In the genomic region with DNA sequence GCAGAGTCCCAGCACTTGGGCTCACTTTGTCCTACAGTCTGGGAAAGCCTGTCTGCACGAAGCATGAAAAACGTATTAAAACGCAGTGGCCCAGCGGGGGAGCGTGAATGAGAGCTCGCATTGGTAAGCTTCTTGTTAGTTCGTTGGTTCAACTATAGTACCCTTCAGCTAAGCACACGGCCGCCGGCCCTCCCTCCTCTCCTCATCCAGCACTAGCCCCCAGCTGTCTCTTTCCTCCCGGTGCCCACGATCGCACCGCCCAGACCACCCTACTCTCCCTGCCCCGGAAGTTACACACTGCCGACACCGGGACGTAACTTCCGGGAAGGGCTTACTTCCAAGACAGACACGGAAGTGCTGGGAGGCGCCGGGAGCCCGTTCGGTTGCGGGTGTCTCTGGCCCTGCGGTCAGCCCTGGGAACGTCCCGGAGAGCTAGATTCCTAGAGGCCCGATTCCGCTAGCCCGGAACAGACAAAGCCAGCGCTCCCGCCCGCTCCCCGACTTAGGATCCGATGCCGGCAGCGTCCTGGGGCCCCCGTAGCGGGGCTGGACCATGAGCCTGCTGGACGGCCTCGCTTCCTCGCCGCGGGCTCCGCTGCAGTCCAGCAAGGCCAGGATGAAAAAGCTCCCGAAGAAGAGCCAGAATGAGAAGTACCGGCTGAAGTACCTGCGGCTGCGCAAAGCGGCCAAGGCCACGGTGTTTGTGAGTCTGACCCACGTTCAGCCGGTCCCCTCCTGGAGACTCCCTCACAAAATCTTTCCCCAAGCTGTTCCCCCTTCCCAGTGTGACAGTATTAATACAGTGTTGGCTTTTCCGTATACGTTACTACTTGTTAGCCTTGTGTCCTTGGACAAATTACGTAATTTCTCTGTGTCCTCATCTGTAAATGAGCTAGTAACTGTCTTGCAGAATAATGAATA, we compare ENCODE assay signal across 8 cellular contexts. TPM values are rescaled to one million over a fixed set of nuclear protein-coding genes. Genes with fewer than 3 reads are reported as not detected.
A peak's percentile ranks its signal among the peaks of the same experiment; 100 is the strongest.
DNase-seq lines count a peak whose midpoint lies in the region; ATAC-seq and TF ChIP-seq lines count a peak whose summit lies in the region.

A gene with protein sequence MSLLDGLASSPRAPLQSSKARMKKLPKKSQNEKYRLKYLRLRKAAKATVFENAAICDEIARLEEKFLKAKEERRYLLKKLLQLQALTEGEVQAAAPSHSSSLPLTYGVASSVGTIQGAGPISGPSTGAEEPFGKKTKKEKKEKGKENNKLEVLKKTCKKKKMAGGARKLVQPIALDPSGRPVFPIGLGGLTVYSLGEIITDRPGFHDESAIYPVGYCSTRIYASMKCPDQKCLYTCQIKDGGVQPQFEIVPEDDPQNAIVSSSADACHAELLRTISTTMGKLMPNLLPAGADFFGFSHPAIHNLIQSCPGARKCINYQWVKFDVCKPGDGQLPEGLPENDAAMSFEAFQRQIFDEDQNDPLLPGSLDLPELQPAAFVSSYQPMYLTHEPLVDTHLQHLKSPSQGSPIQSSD (plus strand): TSS at position 334 of the 921 bp plus-strand sequence. CDS start 220 bp downstream, at position 554.

- intact Hi-C loops in T-helper 1 cell treated with Interleukin-12 subunit alpha and Interleukin-12 subunit beta and Interleukin-4 antibody, amounts not matched to agents 30 ng/mL and 1 ng/mL, for 36 hours (cut with micrococcal nuclease): loop anchor here (1.0 to 10.0 kb wide), 16 partner anchors 10 to 1646 kb away; a partner anchor contains a TSS
- intact Hi-C loops in heart right ventricle (cut with DNase I): no loop called here
- intact Hi-C loops in posterior vena cava (cut with DNase I): no loop called here

- peak; percentile 48 to 96 (median 88) for TF ChIP-seq POLR2A in upper lobe of left lung (IDR thresholded peaks at IDR 0.05)

- peak within 1 kb of the TSS; percentile 72 to 98 (median 90) for H3K27ac ChIP-seq in heart right ventricle
- peak within 1 kb of the TSS; percentile 89 to 94 (median 93) for H3K27ac ChIP-seq in upper lobe of left lung

- no peaks in the 10 kb centered on the region for H3K9me3 ChIP-seq in heart right ventricle
- no peaks in the 10 kb centered on the region for H3K9me3 ChIP-seq in upper lobe of left lung

- ATAC-seq in HG02852 (IDR thresholded peaks at IDR 0.05; ENCODE audit: unreplicated experiment) (peak; percentile 98), heart right ventricle (peak; percentile 99 to 100 (median 99)), upper lobe of left lung (ENCODE audit: low FRiP score in 2 of 2) (peak; percentile 95 to 99)

- in situ Hi-C loops in GM13976 (cut with MboI; ENCODE audit: low sequenced_read_pairs, unreplicated experiment): no loop called here

- H3K4me3 ChIP-seq in heart right ventricle (peak within 1 kb of the TSS; percentile 72 to 98 (median 82)), upper lobe of left lung (peak within 1 kb of the TSS; percentile 54 to 90 (median 72))

- TF ChIP-seq CTCF in GM13976 (IDR thresholded peaks at IDR 0.05; ENCODE audit: borderline replicate concordance, control extremely low read depth, extremely low read depth, insufficient read depth, missing control alignments): no peak
- no peak for TF ChIP-seq CTCF in heart right ventricle (IDR thresholded peaks at IDR 0.05)
- TF ChIP-seq CTCF in upper lobe of left lung (IDR thresholded peaks at IDR 0.05): no peak

- TF ChIP-seq EP300 in upper lobe of left lung (IDR thresholded peaks at IDR 0.05): peak in 1 of 4 donors; percentile 43

- DNase-seq in GM13976 (ENCODE audit: low spot score): peak; percentile 92
- DNase-seq in NCI-H146 treated with DMSO at 0.1 percent for 48 hours (lab: John Stamatoyannopoulos, UW; ENCODE audit: unreplicated experiment): peak; percentile 85
- peak; percentile 92 for DNase-seq in amniotic epithelial cell (ENCODE audit: low read depth)
- DNase-seq in heart right ventricle: peak; percentile 85 to 92
- DNase-seq in posterior vena cava (ENCODE audit: low spot score): peak; percentile 96
- peak; percentile 92 to 94 for DNase-seq in upper lobe of left lung

- H3K4me1 ChIP-seq in heart right ventricle: peaks cover 0 to 32% (median 27%) of the 10 kb centered on the region in 9 donors
- peaks cover 15 to 36% (median 23%) of the 10 kb centered on the region in 4 donors for H3K4me1 ChIP-seq in upper lobe of left lung

- H3K27me3 ChIP-seq in heart right ventricle (peaks cover 0 to under 1% (median 0%) of the 10 kb centered on the region in 7 donors), upper lobe of left lung (no peaks in the 10 kb centered on the region)

- WGBS in heart right ventricle, 2 donors: 1% methylated on average over 57 of the region's 57 CpGs
- 0 to 1% methylated on average over 37 to 41 of the region's 57 CpGs for WGBS in upper lobe of left lung, 2 donors

- H3K36me3 ChIP-seq in heart right ventricle (peaks cover 0 to 36% (median 21%) of the 10 kb centered on the region in 9 donors), upper lobe of left lung (peaks cover 4 to 31% (median 23%) of the 10 kb centered on the region in 4 donors)

RNA-seq across cellular contexts. Expression of the gene that starts here (rescaled TPM):
- total RNA-seq in T-helper 1 cell treated with Interleukin-12 subunit alpha and Interleukin-12 subunit beta and Interleukin-4 antibody, amounts not matched to agents 30 ng/mL and 1 ng/mL, for 36 hours: 36.3 and 37.3 TPM in 2 replicates
- total RNA-seq in heart right ventricle (10 to 100 TPM; 16.4 to 21.5 (median 19.2) TPM), posterior vena cava (10 to 100 TPM; 27.0 to 30.2 TPM), upper lobe of left lung (10 to 100 TPM; 42.3 to 66.6 (median 47.1) TPM)
- 10 to 100 TPM; 19.1 to 19.2 TPM for polyA plus RNA-seq in heart right ventricle

Comparison
In these comparisons a context has a peak if more than half of its experiments do, and no peak if none do; other contexts are left out.
1. Peak in every context shown above with its lines: DNase-seq, ATAC-seq, H3K4me3 ChIP-seq and H3K27ac ChIP-seq.